9 cellular contexts compared by ENCODE assay signal in genomic region chr2:105396254-105397024, GRCh38. TPM values are rescaled to one million over a fixed set of nuclear protein-coding genes. Genes with fewer than 3 reads are reported as not detected.
A peak's percentile ranks its signal among the peaks of the same experiment; 100 is the strongest.
DNase-seq lines count a peak whose midpoint lies in the region; ATAC-seq and TF ChIP-seq lines count a peak whose summit lies in the region.
"Had no signal": no experiment of that assay in that cellular context is flagged by ENCODE, and none has a peak within 500 bp of the region (broad histone marks: within the 10 kb centered on the region; RNA-seq: fewer than 3 reads in every experiment).

No MANE protein-coding gene starts in this region.

- no peak for TF ChIP-seq CTCF in fibroblast of pulmonary artery (IDR thresholded peaks at IDR 0.05; ENCODE audit: low read length, missing control alignments)

- H3K4me3 Mint-ChIP-seq in stimulated activated naive B cell treated with anti-CD40 and anti-IgM and Interleukin-4, amounts not matched to agents 10 μg/mL and 1 μg/mL and 100 μg/mL, for 72 hours, result no peak overlapping the region
- H3K4me3 Mint-ChIP-seq: memory B cell had no signal

- H3K4me3 ChIP-seq in fibroblast of pulmonary artery (replicated peaks; ENCODE audit: low read depth, low read length) (peak overlapping the region; percentile 96), H7 (ENCODE audit: insufficient read depth, low read depth, low read length) (no peak overlapping the region)

- no peaks in the 10 kb centered on the region; the same call in 1 of the 2 replicates for H3K36me3 ChIP-seq in H7 (replicated peaks; ENCODE audit: control insufficient read depth, insufficient read depth, low read length)

- no peaks in the 10 kb centered on the region for H3K9me3 Mint-ChIP-seq in stimulated activated naive B cell treated with anti-CD40 and anti-IgM and Interleukin-4, amounts not matched to agents 10 μg/mL and 1 μg/mL and 100 μg/mL, for 72 hours
- H3K9me3 Mint-ChIP-seq: memory B cell had no signal

- no peak overlapping the region for H3K27ac Mint-ChIP-seq in stimulated activated naive B cell treated with anti-CD40 and anti-IgM and Interleukin-4, amounts not matched to agents 10 μg/mL and 1 μg/mL and 100 μg/mL, for 72 hours
- H3K27ac Mint-ChIP-seq: memory B cell had no signal

- H3K27me3 ChIP-seq in H7 (ENCODE audit: control insufficient read depth, insufficient read depth, low read length), result peaks cover 13% of the 10 kb centered on the region

- H3K4me1 Mint-ChIP-seq in stimulated activated naive B cell treated with anti-CD40 and anti-IgM and Interleukin-4, amounts not matched to agents 10 μg/mL and 1 μg/mL and 100 μg/mL, for 72 hours, result peaks cover 3 to 10% of the 10 kb centered on the region in 2 donors

- ATAC-seq in SK-N-SH treated with all-trans-retinoic acid at 6 μM for 48 hours (peak; percentile 82), HG03342 (IDR thresholded peaks at IDR 0.05; ENCODE audit: unreplicated experiment) (no peak)
- ATAC-seq in stimulated activated naive B cell treated with anti-CD40 and anti-IgM and Interleukin-4, amounts not matched to agents 10 μg/mL and 1 μg/mL and 100 μg/mL, for 72 hours (replicated peaks), result no peak

- peaks cover 51 to 65% of the 10 kb centered on the region in 2 donors for H3K27me3 Mint-ChIP-seq in stimulated activated naive B cell treated with anti-CD40 and anti-IgM and Interleukin-4, amounts not matched to agents 10 μg/mL and 1 μg/mL and 100 μg/mL, for 72 hours

- H3K36me3 Mint-ChIP-seq in stimulated activated naive B cell treated with anti-CD40 and anti-IgM and Interleukin-4, amounts not matched to agents 10 μg/mL and 1 μg/mL and 100 μg/mL, for 72 hours, result no peaks in the 10 kb centered on the region

- DNase-seq in GM03348 (ENCODE audit: low spot score) (peak; percentile 82), fibroblast of pulmonary artery (ENCODE audit: low read depth) (peak; percentile 91), HuH-7 (ENCODE audit: low spot score) (no peak), H7 (no peak)
- DNase-seq in stimulated activated CD4-positive, alpha-beta T cell treated with anti-CD3 and anti-CD28 coated beads, Interleukin-12 subunit alpha, Interleukin-12 subunit beta, amount 100 ng/mL, for 48 hours (ENCODE audit: low read depth in 2 of 3, low spot score in 1 of 3), result peak; percentile 30 to 56 (median 36)
- DNase-seq in stimulated activated naive B cell treated with anti-CD40 and anti-IgM and Interleukin-4, amounts not matched to agents 10 μg/mL and 1 μg/mL and 100 μg/mL, for 72 hours, result no peak

TF ChIP-seq in SK-N-SH treated with all-trans-retinoic acid at 6 μM for 48 hours, 23 proteins besides CTCF, POLR2A, EP300 and RAD21:
- no peak for TF ChIP-seq ZFP30 (CRISPR knock-in tag; IDR thresholded peaks at IDR 0.05)
- TF ChIP-seq ZFP3 (CRISPR knock-in tag; IDR thresholded peaks at IDR 0.05), result no peak
- TF ChIP-seq PPARA (CRISPR knock-in tag; IDR thresholded peaks at IDR 0.05; ENCODE audit: borderline replicate concordance), result no peak
- TF ChIP-seq TOX (CRISPR knock-in tag; IDR thresholded peaks at IDR 0.05; ENCODE audit: borderline replicate concordance), result 0 out of 2 replicates have a peak, but pooled peaks have one; percentile 37
- no peak for TF ChIP-seq ISL1 (CRISPR knock-in tag; IDR thresholded peaks at IDR 0.05)
- TF ChIP-seq ZC3H10 (CRISPR knock-in tag; IDR thresholded peaks at IDR 0.05), result no peak

RNA-seq across cellular contexts. Expression of gene FHL2, which starts 2.4 kb away (rescaled TPM):
- 20.0 and 20.4 TPM in 2 replicates for total RNA-seq in H7 (2014; rRNA removed; shearing (Covaris generic))

RNA-seq across cellular contexts. Expression of gene C2orf49, which starts 59.1 kb away (rescaled TPM):
- 8.4 and 11.4 TPM in 2 replicates for total RNA-seq in H7 (2014; rRNA removed; shearing (Covaris generic))

Comparison
In these comparisons a context has a peak if more than half of its experiments do, and no peak if none do; other contexts are left out.
1. DNase-seq: peak in GM03348 (single experiment), fibroblast of pulmonary artery (single experiment) and stimulated activated CD4-positive, alpha-beta T cell treated with anti-CD3 and anti-CD28 coated beads, Interleukin-12 subunit alpha, Interleukin-12 subunit beta, amount 100 ng/mL, for 48 hours (3 of 3); none in HuH-7 (single experiment), H7 (single experiment) and stimulated activated naive B cell treated with anti-CD40 and anti-IgM and Interleukin-4, amounts not matched to agents 10 μg/mL and 1 μg/mL and 100 μg/mL, for 72 hours (single experiment).